1 cellular context compared by ENCODE assay signal in the genomic region with DNA sequence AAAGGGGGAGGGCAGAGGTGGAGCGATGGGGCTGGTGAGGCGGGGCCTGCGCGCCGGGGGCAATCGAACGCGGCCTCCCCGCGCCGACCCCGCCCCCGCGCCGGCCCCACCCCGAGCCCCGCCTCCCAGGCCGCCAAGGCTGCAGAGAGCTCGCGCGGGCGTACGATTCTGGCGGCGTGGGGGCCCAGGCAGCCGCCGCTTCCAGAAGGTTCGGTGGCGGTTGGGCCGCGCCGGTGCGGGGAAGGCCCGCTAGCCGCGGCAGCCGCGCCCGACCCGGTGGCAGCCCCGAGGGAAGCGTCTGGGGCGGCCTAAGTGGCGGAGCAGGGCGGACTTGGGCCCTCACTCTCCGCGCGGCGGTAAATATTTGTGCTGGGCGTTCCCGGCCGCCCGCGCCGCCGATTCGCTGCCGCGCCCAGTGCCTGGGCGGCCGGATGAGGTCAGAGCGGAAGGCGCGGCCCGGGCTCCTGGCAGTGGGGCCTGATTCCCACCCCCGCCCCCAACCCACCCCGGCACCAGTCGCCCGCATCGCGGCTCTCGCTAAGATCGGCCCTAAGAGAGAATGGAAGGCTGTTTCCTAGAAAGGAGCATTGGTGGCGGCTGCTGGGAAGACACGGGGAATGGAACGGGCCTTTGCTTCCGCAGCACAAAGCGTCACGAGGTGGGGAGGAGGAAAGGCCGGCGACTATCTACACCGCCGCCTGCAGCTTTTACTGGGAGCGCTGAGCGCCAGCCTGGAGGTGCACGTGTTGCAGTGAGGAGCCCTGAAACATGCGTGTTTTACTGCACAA.
TF ChIP-seq lines count a peak whose summit lies in the region.

Gene ACOT7 (minus strand): TSS at position 368 of the 788 bp plus-strand sequence. CDS start 368 bp downstream, outside the sequence.

TF ChIP-seq in GM12878, 131 proteins besides CTCF, POLR2A, EP300 and RAD21 (continued from another document):
- TF ChIP-seq, protein P1, sequence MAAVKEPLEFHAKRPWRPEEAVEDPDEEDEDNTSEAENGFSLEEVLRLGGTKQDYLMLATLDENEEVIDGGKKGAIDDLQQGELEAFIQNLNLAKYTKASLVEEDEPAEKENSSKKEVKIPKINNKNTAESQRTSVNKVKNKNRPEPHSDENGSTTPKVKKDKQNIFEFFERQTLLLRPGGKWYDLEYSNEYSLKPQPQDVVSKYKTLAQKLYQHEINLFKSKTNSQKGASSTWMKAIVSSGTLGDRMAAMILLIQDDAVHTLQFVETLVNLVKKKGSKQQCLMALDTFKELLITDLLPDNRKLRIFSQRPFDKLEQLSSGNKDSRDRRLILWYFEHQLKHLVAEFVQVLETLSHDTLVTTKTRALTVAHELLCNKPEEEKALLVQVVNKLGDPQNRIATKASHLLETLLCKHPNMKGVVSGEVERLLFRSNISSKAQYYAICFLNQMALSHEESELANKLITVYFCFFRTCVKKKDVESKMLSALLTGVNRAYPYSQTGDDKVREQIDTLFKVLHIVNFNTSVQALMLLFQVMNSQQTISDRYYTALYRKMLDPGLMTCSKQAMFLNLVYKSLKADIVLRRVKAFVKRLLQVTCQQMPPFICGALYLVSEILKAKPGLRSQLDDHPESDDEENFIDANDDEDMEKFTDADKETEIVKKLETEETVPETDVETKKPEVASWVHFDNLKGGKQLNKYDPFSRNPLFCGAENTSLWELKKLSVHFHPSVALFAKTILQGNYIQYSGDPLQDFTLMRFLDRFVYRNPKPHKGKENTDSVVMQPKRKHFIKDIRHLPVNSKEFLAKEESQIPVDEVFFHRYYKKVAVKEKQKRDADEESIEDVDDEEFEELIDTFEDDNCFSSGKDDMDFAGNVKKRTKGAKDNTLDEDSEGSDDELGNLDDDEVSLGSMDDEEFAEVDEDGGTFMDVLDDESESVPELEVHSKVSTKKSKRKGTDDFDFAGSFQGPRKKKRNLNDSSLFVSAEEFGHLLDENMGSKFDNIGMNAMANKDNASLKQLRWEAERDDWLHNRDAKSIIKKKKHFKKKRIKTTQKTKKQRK (IDR thresholded peaks at IDR 0.05; ENCODE audit: low read depth, low read length): no peak
- TF ChIP-seq CUX1 (IDR thresholded peaks at IDR 0.05; ENCODE audit: insufficient replicate concordance, low read depth, low read length) (no peak), SP1 (IDR thresholded peaks at IDR 0.05; ENCODE audit: low read depth, low read length) (no peak), CREM (IDR thresholded peaks at IDR 0.05; ENCODE audit: low read depth) (peak; percentile 13; the same call in 1 of the 2 replicates), CHD2 (IDR thresholded peaks at IDR 0.05; ENCODE audit: borderline replicate concordance, low read depth, low read length) (no peak; the same call in 1 of the 2 replicates), BACH1 (IDR thresholded peaks at IDR 0.05; ENCODE audit: borderline replicate concordance) (peak; percentile 64; the same call in 1 of the 2 replicates), TAF1 (IDR thresholded peaks at IDR 0.05; ENCODE audit: borderline replicate concordance, low read depth, low read length) (peak; percentile 14; the same call in 1 of the 2 replicates), FOS (IDR thresholded peaks at IDR 0.05; ENCODE audit: borderline replicate concordance, extremely low read depth, insufficient read length) (no peak), SRF (IDR thresholded peaks at IDR 0.05; ENCODE audit: low read depth in 2 of 2, low read length in 2 of 2) (peak in 1 of 2 experiments; percentile 13; a peak in 1 of 4 replicates), MXI1 (IDR thresholded peaks at IDR 0.05; ENCODE audit: low read depth, low read length) (peak; percentile 94), SKIL (IDR thresholded peaks at IDR 0.05; ENCODE audit: low read depth, poor library complexity, severe bottlenecking) (no peak)
- TF ChIP-seq, protein P2, sequence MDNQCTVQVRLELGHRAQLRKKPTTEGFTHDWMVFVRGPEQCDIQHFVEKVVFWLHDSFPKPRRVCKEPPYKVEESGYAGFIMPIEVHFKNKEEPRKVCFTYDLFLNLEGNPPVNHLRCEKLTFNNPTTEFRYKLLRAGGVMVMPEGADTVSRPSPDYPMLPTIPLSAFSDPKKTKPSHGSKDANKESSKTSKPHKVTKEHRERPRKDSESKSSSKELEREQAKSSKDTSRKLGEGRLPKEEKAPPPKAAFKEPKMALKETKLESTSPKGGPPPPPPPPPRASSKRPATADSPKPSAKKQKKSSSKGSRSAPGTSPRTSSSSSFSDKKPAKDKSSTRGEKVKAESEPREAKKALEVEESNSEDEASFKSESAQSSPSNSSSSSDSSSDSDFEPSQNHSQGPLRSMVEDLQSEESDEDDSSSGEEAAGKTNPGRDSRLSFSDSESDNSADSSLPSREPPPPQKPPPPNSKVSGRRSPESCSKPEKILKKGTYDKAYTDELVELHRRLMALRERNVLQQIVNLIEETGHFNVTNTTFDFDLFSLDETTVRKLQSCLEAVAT (IDR thresholded peaks at IDR 0.05): peak; percentile 46; the same call in 1 of the 2 replicates
- TF ChIP-seq, protein P3, sequence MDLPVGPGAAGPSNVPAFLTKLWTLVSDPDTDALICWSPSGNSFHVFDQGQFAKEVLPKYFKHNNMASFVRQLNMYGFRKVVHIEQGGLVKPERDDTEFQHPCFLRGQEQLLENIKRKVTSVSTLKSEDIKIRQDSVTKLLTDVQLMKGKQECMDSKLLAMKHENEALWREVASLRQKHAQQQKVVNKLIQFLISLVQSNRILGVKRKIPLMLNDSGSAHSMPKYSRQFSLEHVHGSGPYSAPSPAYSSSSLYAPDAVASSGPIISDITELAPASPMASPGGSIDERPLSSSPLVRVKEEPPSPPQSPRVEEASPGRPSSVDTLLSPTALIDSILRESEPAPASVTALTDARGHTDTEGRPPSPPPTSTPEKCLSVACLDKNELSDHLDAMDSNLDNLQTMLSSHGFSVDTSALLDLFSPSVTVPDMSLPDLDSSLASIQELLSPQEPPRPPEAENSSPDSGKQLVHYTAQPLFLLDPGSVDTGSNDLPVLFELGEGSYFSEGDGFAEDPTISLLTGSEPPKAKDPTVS (IDR thresholded peaks at IDR 0.05; ENCODE audit: low read depth, low read length): peak; percentile 92
- TF ChIP-seq, protein P4, sequence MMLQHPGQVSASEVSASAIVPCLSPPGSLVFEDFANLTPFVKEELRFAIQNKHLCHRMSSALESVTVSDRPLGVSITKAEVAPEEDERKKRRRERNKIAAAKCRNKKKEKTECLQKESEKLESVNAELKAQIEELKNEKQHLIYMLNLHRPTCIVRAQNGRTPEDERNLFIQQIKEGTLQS (IDR thresholded peaks at IDR 0.05; ENCODE audit: borderline replicate concordance, extremely low read depth, low read depth, low read length): no peak
TF ChIP-seq in GM12878: peak in this region for 35.
